8 cellular contexts compared by ENCODE assay signal in genomic region chr22:39254789-39255298, GRCh38. TPM values are rescaled to one million over a fixed set of nuclear protein-coding genes. Genes with fewer than 3 reads are reported as not detected.
DNase-seq lines count a peak whose midpoint lies in the region; ATAC-seq and TF ChIP-seq lines count a peak whose summit lies in the region.

No MANE protein-coding gene starts in this region.

- WGBS in IMR-90 (ENCODE audit: extremely low coverage in 2 of 2, insufficient read length in 1 of 2), 2 experiments = 45% methylated on average over 6 of the region's 15 CpGs; no CpG with 5 or more reads in 1 of the 2 experiments

- peak overlapping the region; percentile 91 for H3K18ac ChIP-seq in IMR-90 (ENCODE audit: low read depth, low read length)

- POLR2A ChIA-PET in GM10248 (lab: Yijun Ruan, JAX) = no interaction called here
- POLR2A ChIA-PET in IMR-90 (lab: Charles Lee; ENCODE audit: unreplicated experiment) = interaction anchor here (0.6 kb wide), 1 partner anchor 97 kb away, joined by 3 read pairs; no protein-coding TSS in a partner anchor

- peak; percentile 90 for DNase-seq in GM10248 (ENCODE audit: extremely low spot score)
- peak; percentile 79 for DNase-seq in IMR-90
- peak; percentile 29 for DNase-seq in amniotic stem cell (lab: John Stamatoyannopoulos, UW)
- no peak for DNase-seq in NCI-H146 treated with DMSO at 0.1 percent for 48 hours (lab: John Stamatoyannopoulos, UW; ENCODE audit: unreplicated experiment)
- DNase-seq in iPS-NIHi7 (ENCODE audit: extremely low spot score) = no peak
- DNase-seq in SHP77 (lab: John Stamatoyannopoulos, UW) = no peak

- peak overlapping the region; percentile 98 for H2AK5ac ChIP-seq in IMR-90 (ENCODE audit: low read depth, low read length)

- no peak for TF ChIP-seq CTCF in GM10248 (IDR thresholded peaks at IDR 0.05; ENCODE audit: control extremely low read depth, extremely low read depth, low read depth, missing control alignments)
- no peak for TF ChIP-seq CTCF in IMR-90 (conservative IDR thresholded peaks at IDR 0.05; ENCODE audit: low read depth, low read length)

- H3K27ac ChIP-seq in IMR-90 (ENCODE audit: insufficient read depth, low read length) (peak overlapping the region; percentile 41), layer of hippocampus (ENCODE audit: low read depth, low read length) (peak overlapping the region; percentile 52)

- no peak for TF ChIP-seq POLR2A in IMR-90 (IDR thresholded peaks at IDR 0.05; ENCODE audit: low read depth, low read length)

- no peaks in the 10 kb centered on the region for H3K9me3 ChIP-seq in IMR-90 (ENCODE audit: control insufficient read depth, insufficient read depth, low read length)

- H4K20me1 ChIP-seq in IMR-90 (ENCODE audit: insufficient read depth, low read length) = no peaks in the 10 kb centered on the region

- no peak overlapping the region for H3K4me3 ChIP-seq in IMR-90 (ENCODE audit: insufficient read depth, low read depth, low read length)

- H3K4me1 ChIP-seq in IMR-90 (ENCODE audit: control insufficient read depth, insufficient read depth, low read length) = peaks cover 38% of the 10 kb centered on the region

- peak overlapping the region; percentile 94 for H2BK20ac ChIP-seq in IMR-90 (ENCODE audit: low read depth, low read length)

- TF ChIP-seq RAD21 in IMR-90 (IDR thresholded peaks at IDR 0.05; ENCODE audit: low read length) = no peak

- in situ Hi-C loops in IMR-90 (cut with MboI; ENCODE audit: low sequenced_read_pairs) = no loop called here

- peak overlapping the region; percentile 23 for H3K56ac ChIP-seq in IMR-90 (ENCODE audit: extremely low read depth, insufficient read depth, low read length)

- no TSS peak for BruUV-seq in IMR-90 (replicated peaks; lab: Mats Ljungman, UMichigan)

- dilution Hi-C loops in IMR-90 (cut with HindIII; ENCODE audit: low sequenced_read_pairs, unreplicated experiment) = no loop called here

- H3K9ac ChIP-seq in IMR-90 (ENCODE audit: low read depth, low read length) = peak overlapping the region; percentile 8; the same call in 1 of the 2 replicates

- peak overlapping the region; percentile 92 for H4K91ac ChIP-seq in IMR-90 (ENCODE audit: insufficient read depth, low read depth, low read length)

- H3K27me3 ChIP-seq in IMR-90 (ENCODE audit: control insufficient read depth, insufficient read depth, low read length) = no peaks in the 10 kb centered on the region
- H3K27me3 ChIP-seq in layer of hippocampus (ENCODE audit: control insufficient read depth, insufficient read depth, low read length) = no peaks in the 10 kb centered on the region

- CTCF ChIA-PET in GM10248 (lab: Yijun Ruan, JAX) (interaction anchor here (1.3 to 3.0 kb wide), 2 partner anchors 62 to 84 kb away, joined by 3 to 6 read pairs; no protein-coding TSS in a partner anchor), IMR-90 (lab: Yijun Ruan, JAX) (no interaction called here)

- peak overlapping the region; percentile 63 for H2AK9ac ChIP-seq in IMR-90 (replicated peaks; ENCODE audit: low read depth, low read length, poor library complexity)

- H3K9me1 ChIP-seq in IMR-90 (ENCODE audit: insufficient read depth, low read length) = peaks cover 25% of the 10 kb centered on the region

- H3K23ac ChIP-seq in IMR-90 (ENCODE audit: low read depth, low read length) = peak overlapping the region; percentile 57

- H2AFZ ChIP-seq in IMR-90 (replicated peaks; ENCODE audit: low read length, poor library complexity) = peak overlapping the region; percentile 90

- H2BK15ac ChIP-seq in IMR-90 (ENCODE audit: low read depth, low read length) = peak overlapping the region; percentile 88; the same call in 2 of the 3 replicates

- peak overlapping the region; percentile 94 for H3K4ac ChIP-seq in IMR-90 (ENCODE audit: low read depth, low read length)

- H4K5ac ChIP-seq in IMR-90 (ENCODE audit: low read depth, low read length) = peak overlapping the region; percentile 97

- intact Hi-C loops in IMR-90 (cut with micrococcal nuclease) = no loop called here

- peak overlapping the region; percentile 79 for H3K14ac ChIP-seq in IMR-90 (replicated peaks; ENCODE audit: low read depth, low read length)

- H2BK5ac ChIP-seq in IMR-90 (ENCODE audit: low read depth, low read length, poor library complexity, severe bottlenecking) = peak overlapping the region; percentile 91

- H3K4me2 ChIP-seq in IMR-90 (ENCODE audit: low read depth, low read length) = 0 out of 2 replicates have a peak overlapping the region, but pooled peaks have one; percentile 2

- H2BK120ac ChIP-seq in IMR-90 (ENCODE audit: low read depth, low read length) = peak overlapping the region; percentile 98

- ATAC-seq in IMR-90 (ENCODE audit: low read depth) = peak; percentile 66
- no peak for ATAC-seq in GM18519 (IDR thresholded peaks at IDR 0.05; ENCODE audit: low FRiP score, unreplicated experiment)

- peaks cover 0 to 18% of the 10 kb centered on the region in 2 experiments; a peak in 1 of 4 replicates for H3K79me1 ChIP-seq in IMR-90 (ENCODE audit: low read depth in 1 of 2, low read length in 2 of 2)

- peak overlapping the region; percentile 34 to 91 for H4K8ac ChIP-seq in IMR-90 (ENCODE audit: low read depth in 2 of 2, low read length in 2 of 2)

- H3K36me3 ChIP-seq in IMR-90 (ENCODE audit: control insufficient read depth, insufficient read depth, low read length) = no peaks in the 10 kb centered on the region

TF ChIP-seq in IMR-90, 13 proteins besides CTCF, POLR2A, EP300 and RAD21:
- TF ChIP-seq SMC3 (IDR thresholded peaks at IDR 0.05; ENCODE audit: low read depth, low read length) = no peak
- TF ChIP-seq MAZ (IDR thresholded peaks at IDR 0.05; ENCODE audit: borderline replicate concordance, low read depth, low read length) = peak; percentile 18; the same call in 1 of the 2 replicates

RNA-seq across cellular contexts. Expression of gene PDGFB, which starts 10.1 kb away (rescaled TPM):
- not detected in 2 replicates for total RNA-seq in IMR-90 (2012; rRNA removed)
- 0.07 and 0.09 TPM in 2 replicates for polyA plus RNA-seq in IMR-90 (2012; rRNA removed)
- 0.09 and 0.10 TPM in 2 replicates for polyA plus RNA-seq in IMR-90 (2012; cell fraction: cytosol; rRNA removed)
- polyA plus RNA-seq in IMR-90 (2012; cell fraction: nucleus; rRNA removed; ENCODE audit: low replicate concordance) = 0.06 and 0.09 TPM in 2 replicates

Comparison
In these comparisons a context has a peak if more than half of its experiments do, and no peak if none do; other contexts are left out.
1. DNase-seq: peak in GM10248 (single experiment), IMR-90 (single experiment) and amniotic stem cell (single experiment); none in NCI-H146 treated with DMSO at 0.1 percent for 48 hours (single experiment), iPS-NIHi7 (single experiment) and SHP77 (0 of 2).